Comparison of ENCODE assay signal across 8 cellular contexts in genomic region chr13:110705356-110705825, GRCh38. TPM values are rescaled to one million over a fixed set of nuclear protein-coding genes. Genes with fewer than 3 reads are reported as not detected.
DNase-seq lines count a peak whose midpoint lies in the region; ATAC-seq and TF ChIP-seq lines count a peak whose summit lies in the region.

No MANE protein-coding gene starts in this region.

- H3K27me3 ChIP-seq in SJCRH30 (no peaks in the 10 kb centered on the region), fibroblast of lung (ENCODE audit: control insufficient read depth, insufficient read depth, low read length) (no peaks in the 10 kb centered on the region), rectal smooth muscle tissue (ENCODE audit: control insufficient read depth, insufficient read depth, low read length) (no peaks in the 10 kb centered on the region)

- no peaks in the 10 kb centered on the region for H3K9me3 ChIP-seq in SJCRH30 (replicated peaks)
- no peaks in the 10 kb centered on the region for H3K9me3 ChIP-seq in fibroblast of lung (ENCODE audit: control insufficient read depth, insufficient read depth, low read depth, low read length)

- H3K9ac ChIP-seq in fibroblast of lung (ENCODE audit: insufficient read depth, low read length) (peak overlapping the region; percentile 75), rectal smooth muscle tissue (ENCODE audit: low read length) (peak overlapping the region; percentile 63)

- no peak for TF ChIP-seq CTCF in GM12875 (IDR thresholded peaks at IDR 0.05; ENCODE audit: borderline replicate concordance, insufficient read depth, low read depth, low read length)
- TF ChIP-seq CTCF in fibroblast of lung (conservative IDR thresholded peaks at IDR 0.05 in 1 of 2, IDR thresholded peaks at IDR 0.05 in 1 of 2; ENCODE audit: low read depth in 1 of 2, low read length in 2 of 2): no peak

- no peaks in the 10 kb centered on the region for H4K20me1 ChIP-seq in fibroblast of lung (ENCODE audit: control insufficient read depth, extremely low read depth, insufficient read depth, low read length)

- DNase-seq in SJCRH30 (no peak), fibroblast of lung (ENCODE audit: low read depth in 2 of 2) (peak; percentile 5 to 13), inferior parietal cortex (ENCODE audit: extremely low spot score) (no peak), SIG-M5 treated with dmso at 0.1 percent for 504 hours (lab: John Stamatoyannopoulos, UW; ENCODE audit: unreplicated experiment) (no peak)
- DNase-seq in NK-92 treated with Interleukin-12 subunit alpha and Interleukin-12 subunit beta, amount 100 ng/mL, for 24 hours (lab: John Stamatoyannopoulos, UW): no peak

- H3K27ac ChIP-seq in SJCRH30 (peak overlapping the region; percentile 31; the same call in 1 of the 2 replicates), fibroblast of lung (ENCODE audit: insufficient read depth, low read length) (peak overlapping the region; percentile 93), rectal smooth muscle tissue (ENCODE audit: low read depth, low read length) (peak overlapping the region; percentile 93)

- H3K36me3 ChIP-seq in SJCRH30: 0 out of 2 replicates have a peak, but pooled peaks cover 2% of the 10 kb centered on the region
- peaks cover 2% of the 10 kb centered on the region for H3K36me3 ChIP-seq in fibroblast of lung (ENCODE audit: control insufficient read depth, insufficient read depth, low read length)
- peaks cover 4% of the 10 kb centered on the region for H3K36me3 ChIP-seq in rectal smooth muscle tissue (ENCODE audit: control insufficient read depth, insufficient read depth, low read length)

- peaks cover 22% of the 10 kb centered on the region for H3K79me2 ChIP-seq in fibroblast of lung (ENCODE audit: control insufficient read depth, insufficient read depth, low read length)

- ATAC-seq in HG03175 (IDR thresholded peaks at IDR 0.05; ENCODE audit: unreplicated experiment): no peak

- H3K4me3 ChIP-seq in GM12875 (ENCODE audit: low read depth, low read length): peak overlapping the region; percentile 79
- H3K4me3 ChIP-seq in SJCRH30: peak overlapping the region; percentile 66
- peak overlapping the region; percentile 47 to 93 (median 67) for H3K4me3 ChIP-seq in fibroblast of lung (replicated peaks in 1 of 4; ENCODE audit: control extremely low read depth in 1 of 4, insufficient read depth in 1 of 4, low read depth in 3 of 4, low read length in 4 of 4)
- H3K4me3 ChIP-seq in rectal smooth muscle tissue (ENCODE audit: low read length): peak overlapping the region; percentile 78

- no peak overlapping the region for H2AFZ ChIP-seq in fibroblast of lung (ENCODE audit: low read length)

- H3K4me2 ChIP-seq in fibroblast of lung (ENCODE audit: extremely low read depth, insufficient read depth, low read length): peak overlapping the region; percentile 97

- H3K4me1 ChIP-seq in SJCRH30 (no peaks in the 10 kb centered on the region), fibroblast of lung (ENCODE audit: control insufficient read depth, extremely low read depth, insufficient read depth, low read length) (peaks cover 25% of the 10 kb centered on the region), rectal smooth muscle tissue (ENCODE audit: control insufficient read depth, insufficient read depth, low read length) (peaks cover 14% of the 10 kb centered on the region)

RNA-seq across cellular contexts. Expression of gene CARS2, which starts 0.5 kb away (rescaled TPM):
- 31.2 TPM in 2 replicates for total RNA-seq in SJCRH30 (2014; rRNA removed; shearing (Covaris generic))
- total RNA-seq in fibroblast of lung: 123 and 127 TPM in 2 replicates
- 55.5 and 64.7 TPM in 2 replicates for polyA plus RNA-seq in fibroblast of lung
- polyA plus RNA-seq in fibroblast of lung (2012): 54.6 and 70.9 TPM in 2 replicates
- polyA minus RNA-seq in fibroblast of lung (ENCODE audit: low replicate concordance): 33.3 and 39.2 TPM in 2 replicates

RNA-seq across cellular contexts. Expression of gene ING1, which starts 8.1 kb away (rescaled TPM):
- total RNA-seq in SJCRH30 (2014; rRNA removed; shearing (Covaris generic)): 11.8 and 12.2 TPM in 2 replicates
- 13.0 and 13.9 TPM in 2 replicates for total RNA-seq in fibroblast of lung
- 7.8 and 7.9 TPM in 2 replicates for polyA plus RNA-seq in fibroblast of lung
- 8.6 and 9.1 TPM in 2 replicates for polyA plus RNA-seq in fibroblast of lung (2012)
- 1.9 and 7.5 TPM in 2 replicates for polyA minus RNA-seq in fibroblast of lung (ENCODE audit: low replicate concordance)

Comparison
In these comparisons a context has a peak if more than half of its experiments do, and no peak if none do; other contexts are left out.
1. DNase-seq: peak in fibroblast of lung (2 of 2); none in SJCRH30 (0 of 2), inferior parietal cortex (single experiment), SIG-M5 treated with dmso at 0.1 percent for 504 hours (single experiment) and NK-92 treated with Interleukin-12 subunit alpha and Interleukin-12 subunit beta, amount 100 ng/mL, for 24 hours (single experiment).
2. H3K27ac ChIP-seq: peak in every context shown above with its lines; median percentile 93 in fibroblast of lung; 93 in rectal smooth muscle tissue; 31 in SJCRH30.
3. Peak in every context shown above with its lines, with median percentiles within 50 percentile points of each other: H3K4me3 ChIP-seq.